8 cellular contexts compared by ENCODE assay signal in genomic region chr2:44360749-44361329, GRCh38. TPM values are rescaled to one million over a fixed set of nuclear protein-coding genes. Genes with fewer than 3 reads are reported as not detected.
DNase-seq lines count a peak whose midpoint lies in the region; ATAC-seq and TF ChIP-seq lines count a peak whose summit lies in the region.

No MANE protein-coding gene starts in this region.

- TF ChIP-seq CTCF in fibroblast of the aortic adventitia (IDR thresholded peaks at IDR 0.05; ENCODE audit: insufficient read depth, low read length) (no peak), osteocyte (IDR thresholded peaks at IDR 0.05) (no peak)

- CTCF ChIA-PET in activated CD4-positive, alpha-beta T cell treated with anti-CD3 and anti-CD28 coated beads, Interleukin-2, amount 10 ng/mL, durations not matched to agents 7 days and 5 days (lab: Charles Lee): interaction anchor here (0.6 to 2.5 kb wide), 8 partner anchors 9 to 966 kb away, joined by 3 to 13 read pairs (median 3); no protein-coding TSS in a partner anchor

- peak overlapping the region; percentile 79 for H3K4me3 ChIP-seq in fibroblast of the aortic adventitia (ENCODE audit: low read depth, low read length)

- H3K27me3 Mint-ChIP-seq in activated CD4-positive, alpha-beta T cell treated with anti-CD3 and anti-CD28 coated beads, Interleukin-2, amount 10 ng/mL, durations not matched to agents 7 days and 5 days: no peaks in the 10 kb centered on the region
- H3K27me3 Mint-ChIP-seq in osteocyte (ENCODE audit: unreplicated experiment): no peaks in the 10 kb centered on the region

- H3K4me3 Mint-ChIP-seq in activated CD4-positive, alpha-beta T cell treated with anti-CD3 and anti-CD28 coated beads, Interleukin-2, amount 10 ng/mL, durations not matched to agents 7 days and 5 days: peak overlapping the region; percentile 95
- peak overlapping the region; percentile 89 for H3K4me3 Mint-ChIP-seq in osteocyte (ENCODE audit: unreplicated experiment)

- peaks cover 38% of the 10 kb centered on the region for H3K4me1 Mint-ChIP-seq in activated CD4-positive, alpha-beta T cell treated with anti-CD3 and anti-CD28 coated beads, Interleukin-2, amount 10 ng/mL, durations not matched to agents 7 days and 5 days
- peaks cover 33% of the 10 kb centered on the region for H3K4me1 Mint-ChIP-seq in osteocyte (ENCODE audit: unreplicated experiment)

- peak overlapping the region; percentile 100 for H3K27ac Mint-ChIP-seq in activated CD4-positive, alpha-beta T cell treated with anti-CD3 and anti-CD28 coated beads, Interleukin-2, amount 10 ng/mL, durations not matched to agents 7 days and 5 days
- peak overlapping the region; percentile 100 for H3K27ac Mint-ChIP-seq in osteocyte (ENCODE audit: unreplicated experiment)

- DNase-seq in DMS 273 (lab: John Stamatoyannopoulos, UW; ENCODE audit: unreplicated experiment): peak; percentile 62
- DNase-seq in DMS 273 treated with DMSO at 0.1 percent for 48 hours (lab: John Stamatoyannopoulos, UW): no peak
- no peak for DNase-seq in activated CD4-positive, alpha-beta T cell treated with anti-CD3 and anti-CD28 coated beads, Interleukin-2, amount 10 ng/mL, durations not matched to agents 7 days and 5 days
- DNase-seq in fibroblast of the aortic adventitia (ENCODE audit: low read depth): peak; percentile 34
- no peak for DNase-seq in osteocyte (ENCODE audit: extremely low spot score, unreplicated experiment)
- DNase-seq in NCI-H2029 (lab: John Stamatoyannopoulos, UW): no peak

- POLR2A ChIA-PET in activated CD4-positive, alpha-beta T cell treated with anti-CD3 and anti-CD28 coated beads, Interleukin-2, amount 10 ng/mL, durations not matched to agents 7 days and 5 days (lab: Charles Lee): interaction anchor here (0.7 to 1.0 kb wide), 2 partner anchors 9 to 193 kb away, joined by 3 read pairs; partner anchors contain the start of gene PPM1B

- H3K36me3 Mint-ChIP-seq in activated CD4-positive, alpha-beta T cell treated with anti-CD3 and anti-CD28 coated beads, Interleukin-2, amount 10 ng/mL, durations not matched to agents 7 days and 5 days (ENCODE audit: low read depth): peaks cover 9% of the 10 kb centered on the region
- peaks cover 3% of the 10 kb centered on the region for H3K36me3 Mint-ChIP-seq in osteocyte (ENCODE audit: unreplicated experiment)

- H3K9me3 Mint-ChIP-seq in activated CD4-positive, alpha-beta T cell treated with anti-CD3 and anti-CD28 coated beads, Interleukin-2, amount 10 ng/mL, durations not matched to agents 7 days and 5 days: no peaks in the 10 kb centered on the region
- no peaks in the 10 kb centered on the region for H3K9me3 Mint-ChIP-seq in osteocyte (ENCODE audit: unreplicated experiment)

- ATAC-seq in HG03432 (IDR thresholded peaks at IDR 0.05; ENCODE audit: unreplicated experiment) (peak; percentile 2), GM19463 (IDR thresholded peaks at IDR 0.05; ENCODE audit: unreplicated experiment) (no peak)

RNA-seq across cellular contexts. Expression of gene PREPL, which starts 0.5 kb away (rescaled TPM):
- 10 to 100 TPM; 21.3 to 23.7 TPM for total RNA-seq in activated CD4-positive, alpha-beta T cell treated with anti-CD3 and anti-CD28 coated beads, Interleukin-2, amount 10 ng/mL, durations not matched to agents 7 days and 5 days
- total RNA-seq in fibroblast of the aortic adventitia (ENCODE audit: low replicate concordance) (31.3 and 78.4 TPM in 2 replicates), osteocyte (49.2 and 52.8 TPM in 2 replicates)

RNA-seq across cellular contexts. Expression of gene CAMKMT, which starts 0.9 kb away (rescaled TPM):
- 10 to 100 TPM; 12.1 to 13.7 TPM for total RNA-seq in activated CD4-positive, alpha-beta T cell treated with anti-CD3 and anti-CD28 coated beads, Interleukin-2, amount 10 ng/mL, durations not matched to agents 7 days and 5 days
- total RNA-seq in fibroblast of the aortic adventitia (ENCODE audit: low replicate concordance) (8.7 and 15.0 TPM in 2 replicates), osteocyte (8.9 and 10.9 TPM in 2 replicates)

Comparison
In these comparisons a context has a peak if more than half of its experiments do, and no peak if none do; other contexts are left out.
1. DNase-seq: peak in DMS 273 (single experiment) and fibroblast of the aortic adventitia (single experiment); none in DMS 273 treated with DMSO at 0.1 percent for 48 hours (single experiment), activated CD4-positive, alpha-beta T cell treated with anti-CD3 and anti-CD28 coated beads, Interleukin-2, amount 10 ng/mL, durations not matched to agents 7 days and 5 days (single experiment), osteocyte (single experiment) and NCI-H2029 (single experiment).